Comparison of ENCODE assay signal across 1 cellular context in genomic region chr3:99721633-99722007, GRCh38.
TF ChIP-seq lines count a peak whose summit lies in the region.

No MANE protein-coding gene starts in this region.

TF ChIP-seq in SK-N-SH treated with all-trans-retinoic acid at 6 μM for 48 hours, 23 proteins besides CTCF, POLR2A, EP300 and RAD21 (continued from another document):
- peak; percentile 38; the same call in 1 of the 2 replicates for TF ChIP-seq TOX (CRISPR knock-in tag; IDR thresholded peaks at IDR 0.05; ENCODE audit: borderline replicate concordance)
- no peak for TF ChIP-seq RARB (CRISPR knock-in tag; IDR thresholded peaks at IDR 0.05)
- no peak for TF ChIP-seq ZFP30 (CRISPR knock-in tag; IDR thresholded peaks at IDR 0.05)
